Comparison of ENCODE assay signal across 1 cellular context in genomic region chr7:23298885-23299769, GRCh38.
A peak's percentile ranks its signal among the peaks of the same experiment; 100 is the strongest.
TF ChIP-seq lines count a peak whose summit lies in the region.

TSS of gene MALSU1 (plus strand) at chr7:23299339. CDS start at chr7:23299353, 14 bp downstream.

TF ChIP-seq in WTC11, 78 proteins besides CTCF, POLR2A, EP300 and RAD21 (continued from another document):
- 0 out of 2 replicates have a peak, but pooled peaks have one; percentile 33 for TF ChIP-seq E2F1 (CRISPR knock-in tag; IDR thresholded peaks at IDR 0.05)
- TF ChIP-seq ZNF423 (CRISPR knock-in tag; IDR thresholded peaks at IDR 0.05) = no peak
- TF ChIP-seq, protein P1, sequence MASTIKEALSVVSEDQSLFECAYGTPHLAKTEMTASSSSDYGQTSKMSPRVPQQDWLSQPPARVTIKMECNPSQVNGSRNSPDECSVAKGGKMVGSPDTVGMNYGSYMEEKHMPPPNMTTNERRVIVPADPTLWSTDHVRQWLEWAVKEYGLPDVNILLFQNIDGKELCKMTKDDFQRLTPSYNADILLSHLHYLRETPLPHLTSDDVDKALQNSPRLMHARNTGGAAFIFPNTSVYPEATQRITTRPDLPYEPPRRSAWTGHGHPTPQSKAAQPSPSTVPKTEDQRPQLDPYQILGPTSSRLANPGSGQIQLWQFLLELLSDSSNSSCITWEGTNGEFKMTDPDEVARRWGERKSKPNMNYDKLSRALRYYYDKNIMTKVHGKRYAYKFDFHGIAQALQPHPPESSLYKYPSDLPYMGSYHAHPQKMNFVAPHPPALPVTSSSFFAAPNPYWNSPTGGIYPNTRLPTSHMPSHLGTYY (CRISPR knock-in tag; IDR thresholded peaks at IDR 0.05) = no peak
